ENCODE assay signal across 27 cellular contexts in the genomic region with DNA sequence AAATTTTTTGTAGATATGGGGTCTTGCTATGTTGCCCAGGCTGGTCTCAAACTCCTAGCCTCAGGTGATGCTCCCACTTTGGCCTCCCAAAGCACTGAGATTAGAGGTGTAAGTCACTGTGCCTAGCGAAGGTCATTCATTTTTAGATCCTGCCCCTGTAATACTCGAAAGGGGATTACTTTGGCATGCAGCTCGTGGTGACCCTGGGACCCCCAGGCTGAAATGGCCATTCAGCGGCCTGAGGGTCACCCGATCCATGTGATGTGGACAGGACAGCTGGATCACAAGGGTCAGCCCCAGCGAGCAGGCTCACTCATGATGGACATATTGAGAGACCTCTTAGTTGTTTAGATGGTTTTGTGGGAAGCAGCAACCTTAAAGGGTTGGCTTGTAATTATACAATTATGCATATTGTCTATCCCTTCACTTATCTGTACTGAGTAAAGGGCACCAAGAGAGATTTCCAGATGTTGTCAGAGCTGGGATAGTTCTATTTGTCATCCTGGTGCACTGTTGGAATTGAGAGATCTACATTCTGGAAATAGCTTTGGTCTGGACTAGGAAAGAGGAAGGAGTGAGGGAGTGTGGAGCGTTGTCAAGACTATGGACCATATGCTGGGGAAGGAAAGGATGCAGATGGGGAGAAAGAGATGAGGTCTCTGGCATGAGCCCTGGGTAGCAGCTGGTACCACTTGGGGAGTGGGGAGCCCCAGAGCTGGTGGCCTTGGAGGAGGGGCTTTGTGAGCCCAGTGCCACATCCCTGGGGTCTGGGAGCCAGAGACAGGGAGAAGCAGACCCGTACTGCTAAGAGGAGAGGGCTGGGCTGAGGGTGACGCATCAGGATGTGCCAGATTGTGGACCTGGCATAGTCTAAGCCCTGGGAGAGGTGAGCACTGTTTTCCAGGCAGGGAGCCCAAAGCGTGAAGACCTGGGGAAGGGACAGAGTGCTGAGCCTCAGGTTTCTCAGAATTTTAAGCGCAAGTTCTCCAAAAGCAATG.
"Had no signal": no experiment of that assay in that cellular context is flagged by ENCODE, and none has a peak within 500 bp of the region (broad histone marks: within the 10 kb centered on the region; RNA-seq: fewer than 3 reads in every experiment).

No MANE protein-coding gene starts in this region.

- H3K36me3 ChIP-seq: adrenal gland, ascending aorta, brain microvascular endothelial cell, vagina had no signal

- H3K27me3 Mint-ChIP-seq: activated naive CD8-positive, alpha-beta T cell had no signal

- H3K4me1 ChIP-seq: adrenal gland, ascending aorta, testis, vagina had no signal

- ATAC-seq: activated CD4-positive, CD25-positive, alpha-beta regulatory T cell treated with anti-CD3 and anti-CD28 coated beads, Interleukin-2, amount 50 U/mL, for 24 hours; activated T-cell treated with anti-CD3 and anti-CD28 coated beads, Interleukin-2, amount 50 U/mL, for 4 hours; left ventricle myocardium superior; sciatic nerve; stimulated activated memory B cell treated with anti-CD40 and anti-IgM and Interleukin-4, amounts not matched to agents 10 μg/mL and 1 μg/mL and 100 μg/mL, for 72 hours; T-cell had no signal

- H3K27me3 ChIP-seq: adrenal gland, ascending aorta, brain microvascular endothelial cell, testis, vagina had no signal

- H3K36me3 Mint-ChIP-seq: activated naive CD8-positive, alpha-beta T cell; immature natural killer cell; stimulated activated memory B cell treated with anti-CD40 and anti-IgM and Interleukin-4, amounts not matched to agents 10 μg/mL and 1 μg/mL and 100 μg/mL, for 72 hours; T-cell had no signal

- H3K9me3 ChIP-seq: adrenal gland, ascending aorta, testis, vagina had no signal

- H3K9me3 Mint-ChIP-seq: activated T-cell treated with anti-CD3 and anti-CD28 coated beads, Interleukin-2, amount 50 U/mL, for 4 hours; activated T-helper 2 cell treated with anti-CD3 and anti-CD28 coated beads, Interferon-gamma antibody, Interleukin-2, Interleukin-4, amounts not matched to agents 10 μg/mL and 5 μg/mL and 100 μg/mL, durations not matched to agents 14 hours and 24 hours and 36 hours; immature natural killer cell; nephron progenitor cell; stimulated activated memory B cell treated with anti-CD40 and anti-IgM and Interleukin-4, amounts not matched to agents 10 μg/mL and 1 μg/mL and 100 μg/mL, for 72 hours; T-cell; T-helper 2 cell treated with Interferon-gamma antibody and Interleukin-4, amounts not matched to agents 5 μg/mL and 100 μg/mL, for 36 hours had no signal

- H3K4me1 Mint-ChIP-seq: immature natural killer cell; nephron progenitor cell; stimulated activated memory B cell treated with anti-CD40 and anti-IgM and Interleukin-4, amounts not matched to agents 10 μg/mL and 1 μg/mL and 100 μg/mL, for 72 hours; T-cell had no signal

- H3K4me3 ChIP-seq: adrenal gland, ascending aorta, coronary artery, testis, vagina had no signal

- H3K4me3 Mint-ChIP-seq: activated naive CD8-positive, alpha-beta T cell; activated T-cell treated with anti-CD3 and anti-CD28 coated beads, Interleukin-2, amount 50 U/mL, for 4 hours; immature natural killer cell; nephron progenitor cell; stimulated activated memory B cell treated with anti-CD40 and anti-IgM and Interleukin-4, amounts not matched to agents 10 μg/mL and 1 μg/mL and 100 μg/mL, for 72 hours; T-cell; T-helper 2 cell treated with Interferon-gamma antibody and Interleukin-4, amounts not matched to agents 5 μg/mL and 100 μg/mL, for 36 hours had no signal

- DNase-seq: activated CD4-positive, alpha-beta T cell treated with anti-CD3 and anti-CD28 coated beads, Interleukin-2, amount 50 U/mL, for 1 hour; activated naive CD4-positive, alpha-beta T cell; activated T-cell treated with anti-CD3 and anti-CD28 coated beads, Interleukin-2, amount 50 U/mL, for 4 hours; brain microvascular endothelial cell; central memory CD4-positive, alpha-beta T cell; immature natural killer cell; kidney glomerular epithelial cell; left ventricle myocardium superior; nephron progenitor cell; nucleus accumbens; small intestine; stimulated activated CD4-positive, alpha-beta T cell treated with anti-CD3 and anti-CD28 coated beads, Interleukin-2, amount 100 ng/mL, for 24 hours; T-cell; testis; trophoblast cell had no signal

- H3K27ac Mint-ChIP-seq: activated naive CD8-positive, alpha-beta T cell; activated T-helper 2 cell treated with anti-CD3 and anti-CD28 coated beads, Interferon-gamma antibody, Interleukin-2, Interleukin-4, amounts not matched to agents 10 μg/mL and 5 μg/mL and 100 μg/mL, durations not matched to agents 14 hours and 24 hours and 36 hours; immature natural killer cell; nephron progenitor cell; stimulated activated memory B cell treated with anti-CD40 and anti-IgM and Interleukin-4, amounts not matched to agents 10 μg/mL and 1 μg/mL and 100 μg/mL, for 72 hours; T-cell; T-helper 2 cell treated with Interferon-gamma antibody and Interleukin-4, amounts not matched to agents 5 μg/mL and 100 μg/mL, for 36 hours had no signal

- H3K27ac ChIP-seq: adrenal gland, ascending aorta, brain microvascular endothelial cell, coronary artery, epithelial cell of prostate, testis, vagina, VCaP had no signal
